Comparison of ENCODE assay signal across 2 cellular contexts in genomic region chr1:156212833-156213643, GRCh38.
A peak's percentile ranks its signal among the peaks of the same experiment; 100 is the strongest.
TF ChIP-seq lines count a peak whose summit lies in the region.

A gene with protein sequence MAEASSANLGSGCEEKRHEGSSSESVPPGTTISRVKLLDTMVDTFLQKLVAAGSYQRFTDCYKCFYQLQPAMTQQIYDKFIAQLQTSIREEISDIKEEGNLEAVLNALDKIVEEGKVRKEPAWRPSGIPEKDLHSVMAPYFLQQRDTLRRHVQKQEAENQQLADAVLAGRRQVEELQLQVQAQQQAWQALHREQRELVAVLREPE (plus strand): TSS chr1:156213007. CDS start chr1:156213016, 9 bp downstream.

TF ChIP-seq in IMR-90, 13 proteins besides CTCF, POLR2A, EP300 and RAD21:
- TF ChIP-seq FOS (IDR thresholded peaks at IDR 0.05; ENCODE audit: low read depth, low read length) = peak; percentile 59; the same call in 1 of the 2 replicates
- no peak for TF ChIP-seq SMC3 (IDR thresholded peaks at IDR 0.05; ENCODE audit: low read depth, low read length)
- 0 out of 2 replicates have a peak, but pooled peaks have one; percentile 2 for TF ChIP-seq BHLHE40 (IDR thresholded peaks at IDR 0.05; ENCODE audit: low read depth, low read length)
- TF ChIP-seq NFE2L2 (IDR thresholded peaks at IDR 0.05; ENCODE audit: low read depth, low read length) = no peak
- peak; percentile 14; the same call in 1 of the 2 replicates for TF ChIP-seq MAZ (IDR thresholded peaks at IDR 0.05; ENCODE audit: borderline replicate concordance, low read depth, low read length)
- TF ChIP-seq RCOR1 (IDR thresholded peaks at IDR 0.05; ENCODE audit: insufficient replicate concordance, low read length) = no peak
- TF ChIP-seq, protein P1, sequence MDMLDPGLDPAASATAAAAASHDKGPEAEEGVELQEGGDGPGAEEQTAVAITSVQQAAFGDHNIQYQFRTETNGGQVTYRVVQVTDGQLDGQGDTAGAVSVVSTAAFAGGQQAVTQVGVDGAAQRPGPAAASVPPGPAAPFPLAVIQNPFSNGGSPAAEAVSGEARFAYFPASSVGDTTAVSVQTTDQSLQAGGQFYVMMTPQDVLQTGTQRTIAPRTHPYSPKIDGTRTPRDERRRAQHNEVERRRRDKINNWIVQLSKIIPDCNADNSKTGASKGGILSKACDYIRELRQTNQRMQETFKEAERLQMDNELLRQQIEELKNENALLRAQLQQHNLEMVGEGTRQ (IDR thresholded peaks at IDR 0.05; ENCODE audit: low read depth, low read length) = 0 out of 2 replicates have a peak, but pooled peaks have one; percentile 5
- TF ChIP-seq MXI1 (IDR thresholded peaks at IDR 0.05; ENCODE audit: borderline replicate concordance, low read depth, low read length) = peak; percentile 30; the same call in 1 of the 2 replicates
- TF ChIP-seq CEBPB (IDR thresholded peaks at IDR 0.05; ENCODE audit: low read depth, low read length) = no peak

TF ChIP-seq in endothelial cell of umbilical vein, 7 proteins besides CTCF, POLR2A, EP300 and RAD21:
- TF ChIP-seq MYC (IDR thresholded peaks at IDR 0.05; ENCODE audit: low read depth, low read length) = no peak
- peak; percentile 72 for TF ChIP-seq POLR2AphosphoS5 (IDR thresholded peaks at IDR 0.05; ENCODE audit: insufficient read depth, low read depth, low read length)
